In genomic region chr9:112218908-112219307, GRCh38 we compare ENCODE assay signal across 10 cellular contexts.
A peak's percentile ranks its signal among the peaks of the same experiment; 100 is the strongest.
DNase-seq lines count a peak whose midpoint lies in the region; ATAC-seq lines count a peak whose summit lies in the region.
"Had no signal": no experiment of that assay in that cellular context is flagged by ENCODE, and none has a peak within 500 bp of the region (broad histone marks: within the 10 kb centered on the region; RNA-seq: fewer than 3 reads in every experiment).

No MANE protein-coding gene starts in this region.

- ATAC-seq in GM18508 (IDR thresholded peaks at IDR 0.05; ENCODE audit: insufficient read depth, unreplicated experiment) = peak; percentile 89
- peak; percentile 99 for ATAC-seq in GM21381 (IDR thresholded peaks at IDR 0.05; ENCODE audit: unreplicated experiment)
- ATAC-seq in HG03196 (IDR thresholded peaks at IDR 0.05; ENCODE audit: unreplicated experiment) = peak; percentile 97
- ATAC-seq: esophagus mucosa had no signal

- peak; percentile 35 for DNase-seq in astrocyte of the hippocampus (ENCODE audit: low read depth, low spot score)
- DNase-seq in NCI-H526 treated with DMSO at 0.1 percent for 48 hours (lab: John Stamatoyannopoulos, UW) = no peak
- no peak for DNase-seq in NCI-H2196 treated with DMSO at 0.1 percent for 48 hours (lab: John Stamatoyannopoulos, UW; ENCODE audit: unreplicated experiment)
- DNase-seq in GDM1 (lab: John Stamatoyannopoulos, UW) = no peak
- no peak for DNase-seq in NCI-H2227 treated with DMSO at 0.1 percent for 48 hours (lab: John Stamatoyannopoulos, UW)
- DNase-seq: NCI-H524 had no signal
